1 cellular context compared by ENCODE assay signal in genomic region chrX:55160685-55161552, GRCh38.
TF ChIP-seq lines count a peak whose summit lies in the region.

No MANE protein-coding gene starts in this region.

TF ChIP-seq in HepG2, 621 proteins besides CTCF, POLR2A, EP300 and RAD21 (continued from another document and continues in another):
- TF ChIP-seq BRF2 (CRISPR knock-in tag; IDR thresholded peaks at IDR 0.05) (no peak), KLF15 (CRISPR knock-in tag; IDR thresholded peaks at IDR 0.05; ENCODE audit: borderline replicate concordance) (no peak), ZNF850 (CRISPR knock-in tag; conservative IDR thresholded peaks at IDR 0.05) (no peak), IKZF5 (CRISPR knock-in tag; IDR thresholded peaks at IDR 0.05) (no peak), NFIC (IDR thresholded peaks at IDR 0.05; ENCODE audit: low read length) (no peak), PLRG1 (conservative IDR thresholded peaks at IDR 0.05) (no peak), NAIF1 (CRISPR knock-in tag; IDR thresholded peaks at IDR 0.05; ENCODE audit: borderline replicate concordance) (no peak), ZNF768 (CRISPR knock-in tag; IDR thresholded peaks at IDR 0.05) (no peak; the same call in 1 of the 2 replicates), JDP2 (CRISPR knock-in tag; IDR thresholded peaks at IDR 0.05; ENCODE audit: borderline replicate concordance) (no peak), FOXM1 (CRISPR knock-in tag; IDR thresholded peaks at IDR 0.05) (no peak), RERE (CRISPR knock-in tag; IDR thresholded peaks at IDR 0.05; ENCODE audit: low read depth) (no peak), ZBTB38 (CRISPR knock-in tag; IDR thresholded peaks at IDR 0.05) (no peak), STAT5B (CRISPR knock-in tag; IDR thresholded peaks at IDR 0.05) (no peak), ZNF256 (CRISPR knock-in tag; conservative IDR thresholded peaks at IDR 0.05) (no peak), NFYB (CRISPR knock-in tag; IDR thresholded peaks at IDR 0.05) (peak; percentile 27; the same call in 1 of the 2 replicates), BCLAF1 (IDR thresholded peaks at IDR 0.05) (no peak), ZNF280B (CRISPR knock-in tag; IDR thresholded peaks at IDR 0.05; ENCODE audit: borderline replicate concordance) (no peak), ZNF746 (CRISPR knock-in tag; IDR thresholded peaks at IDR 0.05) (no peak), THAP8 (CRISPR knock-in tag; IDR thresholded peaks at IDR 0.05; ENCODE audit: borderline replicate concordance) (no peak), ZNF737 (CRISPR knock-in tag; IDR thresholded peaks at IDR 0.05; ENCODE audit: borderline replicate concordance) (no peak), GPBP1L1 (CRISPR knock-in tag; IDR thresholded peaks at IDR 0.05) (no peak), ZNF282 (IDR thresholded peaks at IDR 0.05; ENCODE audit: partially characterized antibody) (no peak), SUZ12 (IDR thresholded peaks at IDR 0.05; ENCODE audit: low read depth, low read length) (no peak), KIAA2018 (CRISPR knock-in tag; IDR thresholded peaks at IDR 0.05; ENCODE audit: borderline replicate concordance) (no peak), SIN3B (IDR thresholded peaks at IDR 0.05; ENCODE audit: low read length) (peak; percentile 62; the same call in 1 of the 2 replicates), ZNF281 (CRISPR knock-in tag; IDR thresholded peaks at IDR 0.05; ENCODE audit: borderline replicate concordance) (no peak), HOXA5 (CRISPR knock-in tag; IDR thresholded peaks at IDR 0.05) (no peak), ARHGAP35 (CRISPR knock-in tag; IDR thresholded peaks at IDR 0.05; ENCODE audit: borderline replicate concordance) (no peak), ZNF703 (CRISPR knock-in tag; IDR thresholded peaks at IDR 0.05; ENCODE audit: borderline replicate concordance) (no peak), ZNF790 (CRISPR knock-in tag; IDR thresholded peaks at IDR 0.05; ENCODE audit: borderline replicate concordance) (no peak)
